ENCODE assay signal across 17 cellular contexts in genomic region chr3:189756651-189757078, GRCh38.
DNase-seq lines count a peak whose midpoint lies in the region; ATAC-seq and TF ChIP-seq lines count a peak whose summit lies in the region.
"Had no signal": no experiment of that assay in that cellular context is flagged by ENCODE, and none has a peak within 500 bp of the region (broad histone marks: within the 10 kb centered on the region; RNA-seq: fewer than 3 reads in every experiment).

No MANE protein-coding gene starts in this region.

- H3K4me3 ChIP-seq in SJCRH30, result no peak overlapping the region
- H3K4me3 ChIP-seq in mesendoderm (ENCODE audit: low read length), result no peak overlapping the region
- H3K4me3 ChIP-seq in foreskin fibroblast (ENCODE audit: low read depth in 1 of 2, low read length in 2 of 2), result no peak overlapping the region
- H3K4me3 ChIP-seq: left lung, Peyer's patch, sigmoid colon had no signal

- H3K4ac ChIP-seq in mesendoderm (ENCODE audit: low read depth, low read length), result no peak overlapping the region

- no peak overlapping the region for H3K27ac Mint-ChIP-seq in HFFc6
- H3K27ac Mint-ChIP-seq: activated CD4-positive, alpha-beta memory T cell treated with anti-CD3 and anti-CD28 coated beads, Interleukin-2, amount 10 ng/mL, durations not matched to agents 7 days and 5 days; activated naive CD8-positive, alpha-beta T cell treated with anti-CD3 and anti-CD28 coated beads, Interleukin-2, amount 10 ng/mL, durations not matched to agents 7 days and 5 days; CD4-positive, CD25-positive, alpha-beta regulatory T cell; IgD-negative memory B cell had no signal

- H2BK120ac ChIP-seq in mesendoderm (ENCODE audit: low read depth, low read length), result no peak overlapping the region

- H4K8ac ChIP-seq in mesendoderm (ENCODE audit: low read depth, low read length), result no peak overlapping the region

- H3K4me1 Mint-ChIP-seq in HFFc6 (ENCODE audit: low read depth), result no peaks in the 10 kb centered on the region
- H3K4me1 Mint-ChIP-seq: activated CD4-positive, alpha-beta memory T cell treated with anti-CD3 and anti-CD28 coated beads, Interleukin-2, amount 10 ng/mL, durations not matched to agents 7 days and 5 days; activated naive CD8-positive, alpha-beta T cell treated with anti-CD3 and anti-CD28 coated beads, Interleukin-2, amount 10 ng/mL, durations not matched to agents 7 days and 5 days; CD4-positive, CD25-positive, alpha-beta regulatory T cell had no signal

- H3K4me3 Mint-ChIP-seq in HFFc6, result no peak overlapping the region
- H3K4me3 Mint-ChIP-seq: activated CD4-positive, alpha-beta memory T cell treated with anti-CD3 and anti-CD28 coated beads, Interleukin-2, amount 10 ng/mL, durations not matched to agents 7 days and 5 days; activated naive CD8-positive, alpha-beta T cell treated with anti-CD3 and anti-CD28 coated beads, Interleukin-2, amount 10 ng/mL, durations not matched to agents 7 days and 5 days; CD4-positive, CD25-positive, alpha-beta regulatory T cell; IgD-negative memory B cell had no signal

- H3K79me2 ChIP-seq in mesendoderm (ENCODE audit: control insufficient read depth, insufficient read depth, low read length), result no peaks in the 10 kb centered on the region

- H2BK15ac ChIP-seq in mesendoderm (replicated peaks; ENCODE audit: low read depth), result no peak overlapping the region

- no peaks in the 10 kb centered on the region; the same call in 1 of the 2 replicates for H3K27me3 Mint-ChIP-seq in HFFc6 (ENCODE audit: insufficient read depth)
- H3K27me3 Mint-ChIP-seq: activated CD4-positive, alpha-beta memory T cell treated with anti-CD3 and anti-CD28 coated beads, Interleukin-2, amount 10 ng/mL, durations not matched to agents 7 days and 5 days; activated naive CD8-positive, alpha-beta T cell treated with anti-CD3 and anti-CD28 coated beads, Interleukin-2, amount 10 ng/mL, durations not matched to agents 7 days and 5 days; IgD-negative memory B cell had no signal

- H3K18ac ChIP-seq in mesendoderm (ENCODE audit: low read length), result no peak overlapping the region

- H3K9ac ChIP-seq in mesendoderm (ENCODE audit: low read length), result no peak overlapping the region

- no peak overlapping the region for H2BK5ac ChIP-seq in mesendoderm (ENCODE audit: low read length)

- H3K9me3 Mint-ChIP-seq in HFFc6, result peaks cover 10% of the 10 kb centered on the region
- H3K9me3 Mint-ChIP-seq: activated CD4-positive, alpha-beta memory T cell treated with anti-CD3 and anti-CD28 coated beads, Interleukin-2, amount 10 ng/mL, durations not matched to agents 7 days and 5 days had no signal

- no peaks in the 10 kb centered on the region for H3K27me3 ChIP-seq in SJCRH30
- no peaks in the 10 kb centered on the region for H3K27me3 ChIP-seq in mesendoderm (ENCODE audit: insufficient read depth, low read length, poor library complexity)
- H3K27me3 ChIP-seq: left lung, Peyer's patch, sigmoid colon had no signal

- H3K56ac ChIP-seq in mesendoderm (ENCODE audit: low read length), result no peak overlapping the region

- ATAC-seq in HG02870 (IDR thresholded peaks at IDR 0.05; ENCODE audit: unreplicated experiment), result peak; percentile 45
- ATAC-seq: left lung had no signal

- no peaks in the 10 kb centered on the region for H3K36me3 Mint-ChIP-seq in HFFc6 (ENCODE audit: low read depth)
- H3K36me3 Mint-ChIP-seq: activated naive CD8-positive, alpha-beta T cell treated with anti-CD3 and anti-CD28 coated beads, Interleukin-2, amount 10 ng/mL, durations not matched to agents 7 days and 5 days; CD4-positive, CD25-positive, alpha-beta regulatory T cell; IgD-negative memory B cell had no signal

- DNase-seq in NCI-H2171 treated with DMSO at 0.1 percent for 48 hours (lab: John Stamatoyannopoulos, UW), result peak; percentile 13
- no peak for DNase-seq in NCI-H2171 (lab: John Stamatoyannopoulos, UW)
- DNase-seq in SJCRH30, result peak; percentile 4 to 62
- DNase-seq in mesendoderm, result peak; percentile 78
- no peak for DNase-seq in iPS-NIHi7 (ENCODE audit: extremely low spot score)
- DNase-seq in HFFc6, result no peak
- DNase-seq in foreskin fibroblast, result no peak
- DNase-seq: activated CD4-positive, alpha-beta memory T cell treated with anti-CD3 and anti-CD28 coated beads, Interleukin-2, amount 10 ng/mL, durations not matched to agents 7 days and 5 days; activated naive CD8-positive, alpha-beta T cell treated with anti-CD3 and anti-CD28 coated beads, Interleukin-2, amount 10 ng/mL, durations not matched to agents 7 days and 5 days; CD4-positive, CD25-positive, alpha-beta regulatory T cell; left lung; occipital lobe; Peyer's patch; sigmoid colon; stimulated activated CD4-positive, alpha-beta T cell treated with anti-CD3 and anti-CD28 coated beads, Interleukin-2, amount 100 ng/mL, for 24 hours had no signal

- H4K5ac ChIP-seq in mesendoderm (ENCODE audit: low read length), result no peak overlapping the region

- H3K23ac ChIP-seq in mesendoderm (ENCODE audit: low read length), result no peak overlapping the region

- TF ChIP-seq CTCF in HFFc6 (IDR thresholded peaks at IDR 0.05) (no peak), foreskin fibroblast (IDR thresholded peaks at IDR 0.05; ENCODE audit: low read depth, low read length) (no peak)

- H3K27ac ChIP-seq in SJCRH30 (no peak overlapping the region), mesendoderm (ENCODE audit: low read depth, low read length) (no peak overlapping the region)
- H3K27ac ChIP-seq: left lung, Peyer's patch, sigmoid colon had no signal

- no peak overlapping the region for H3K4me2 ChIP-seq in mesendoderm (ENCODE audit: low read length)

- 0 out of 2 replicates have a peak, but pooled peaks cover 7% of the 10 kb centered on the region for H3K4me1 ChIP-seq in SJCRH30
- no peaks in the 10 kb centered on the region for H3K4me1 ChIP-seq in mesendoderm (ENCODE audit: control insufficient read depth, low read depth, low read length)
- H3K4me1 ChIP-seq: left lung, Peyer's patch, sigmoid colon had no signal

- no peaks in the 10 kb centered on the region for H3K79me1 ChIP-seq in mesendoderm (ENCODE audit: low read length)

- no peaks in the 10 kb centered on the region for H3K9me3 ChIP-seq in SJCRH30 (replicated peaks)
- H3K9me3 ChIP-seq: Peyer's patch, sigmoid colon had no signal

- H3K36me3 ChIP-seq in SJCRH30 (no peaks in the 10 kb centered on the region), mesendoderm (ENCODE audit: control insufficient read depth, insufficient read depth, low read length) (no peaks in the 10 kb centered on the region)
- H3K36me3 ChIP-seq: left lung, Peyer's patch, sigmoid colon had no signal

- no peak overlapping the region for H2AK5ac ChIP-seq in mesendoderm (ENCODE audit: low read length)

Comparison
In these comparisons a context has a peak if more than half of its experiments do, and no peak if none do; other contexts are left out.
1. DNase-seq: peak in NCI-H2171 treated with DMSO at 0.1 percent for 48 hours (single experiment), SJCRH30 (2 of 2) and mesendoderm (single experiment); none in NCI-H2171 (single experiment), iPS-NIHi7 (single experiment), HFFc6 (single experiment) and foreskin fibroblast (0 of 2).